8 cellular contexts compared by ENCODE assay signal in genomic region chr6:158818580-158819212, GRCh38. TPM values are rescaled to one million over a fixed set of nuclear protein-coding genes. Genes with fewer than 3 reads are reported as not detected.
A peak's percentile ranks its signal among the peaks of the same experiment; 100 is the strongest.
DNase-seq lines count a peak whose midpoint lies in the region; TF ChIP-seq lines count a peak whose summit lies in the region.

No MANE protein-coding gene starts in this region.

- no peak overlapping the region for H2AFZ ChIP-seq in mammary epithelial cell (ENCODE audit: low read depth, low read length)

- no peaks in the 10 kb centered on the region for H3K27me3 ChIP-seq in GM06990 (replicated peaks; ENCODE audit: control insufficient read depth, insufficient read depth, low read length)
- peaks cover 4% of the 10 kb centered on the region for H3K27me3 ChIP-seq in H7 (ENCODE audit: control insufficient read depth, insufficient read depth, low read length)
- H3K27me3 ChIP-seq in WERI-Rb-1 (ENCODE audit: insufficient read depth, low read depth, severe bottlenecking) = no peaks in the 10 kb centered on the region
- no peaks in the 10 kb centered on the region for H3K27me3 ChIP-seq in mammary epithelial cell (ENCODE audit: insufficient read depth, low read length)

- no CpG with 5 or more reads among the region's 63 CpGs for WGBS in mammary epithelial cell (ENCODE audit: low coverage, missing lambda C conversion rate)

- peak overlapping the region; percentile 94 for H3K4me2 ChIP-seq in mammary epithelial cell (ENCODE audit: insufficient read depth, low read depth, low read length)

- peaks cover 6% of the 10 kb centered on the region for H4K20me1 ChIP-seq in mammary epithelial cell (ENCODE audit: insufficient read depth, low read length)

- peak; percentile 83 for DNase-seq in GM06990 (ENCODE audit: extremely low read depth, insufficient read length)
- DNase-seq in H7 = peak; percentile 88
- DNase-seq in M059J (ENCODE audit: low read depth) = peak; percentile 80
- peak; percentile 61 for DNase-seq in WERI-Rb-1
- peak; percentile 63 for DNase-seq in mammary epithelial cell
- DNase-seq in islet precursor cell = peak; percentile 82
- DNase-seq in stimulated activated CD4-positive, alpha-beta T cell treated with anti-CD3 and anti-CD28 coated beads, Interleukin-1b, Interleukin-23, amount 100 ng/mL, for 1 hour (ENCODE audit: low read depth in 2 of 2) = peak; percentile 19 to 25
- no peak for DNase-seq in cerebellum (ENCODE audit: low spot score)

- CTCF ChIA-PET in mammary epithelial cell (lab: Charles Lee; ENCODE audit: low non-redundant PET) = no interaction called here

- intact Hi-C loops in mammary epithelial cell (cut with micrococcal nuclease) = loop anchor here (1.0 to 5.0 kb wide), 5 partner anchors 32 to 154 kb away; no protein-coding TSS in a partner anchor

- H3K27ac ChIP-seq in WERI-Rb-1 = peak overlapping the region; percentile 84
- H3K27ac ChIP-seq in mammary epithelial cell (ENCODE audit: insufficient read depth, low read depth, low read length) = peak overlapping the region; percentile 96

- peak overlapping the region; percentile 86 for H3K4me3 ChIP-seq in GM06990 (replicated peaks; ENCODE audit: low read depth, low read length)
- peak overlapping the region; percentile 87 for H3K4me3 ChIP-seq in H7 (ENCODE audit: insufficient read depth, low read depth, low read length)
- peak overlapping the region; percentile 59 for H3K4me3 ChIP-seq in WERI-Rb-1 (ENCODE audit: low read depth, low read length)
- H3K4me3 ChIP-seq in mammary epithelial cell (replicated peaks in 1 of 3; ENCODE audit: insufficient read depth in 1 of 3, low read depth in 2 of 3, low read length in 3 of 3) = peak overlapping the region; percentile 80 to 87 (median 80)

- peak overlapping the region; percentile 94 for H3K9ac ChIP-seq in mammary epithelial cell (ENCODE audit: insufficient read depth, low read length)

- no peaks in the 10 kb centered on the region for H3K9me3 ChIP-seq in WERI-Rb-1 (ENCODE audit: severe bottlenecking)
- H3K9me3 ChIP-seq in mammary epithelial cell (replicated peaks; ENCODE audit: insufficient read depth, low read length) = no peaks in the 10 kb centered on the region

- in situ Hi-C loops in mammary epithelial cell (cut with MboI; ENCODE audit: low sequenced_read_pairs in 2 of 2) = no loop called here

- TF ChIP-seq CTCF in GM06990 (IDR thresholded peaks at IDR 0.05; ENCODE audit: insufficient read depth, low read length, poor library complexity, severe bottlenecking) (no peak), WERI-Rb-1 (IDR thresholded peaks at IDR 0.05; ENCODE audit: low read depth, low read length) (no peak), mammary epithelial cell (conservative IDR thresholded peaks at IDR 0.05 in 1 of 2, IDR thresholded peaks at IDR 0.05 in 1 of 2; ENCODE audit: extremely low read depth in 1 of 2, insufficient read depth in 1 of 2, low read depth in 1 of 2, low read length in 2 of 2) (no peak)

- dilution Hi-C loops in mammary epithelial cell (cut with HindIII; ENCODE audit: low sequenced_read_pairs) = no loop called here

- H3K4me1 ChIP-seq in mammary epithelial cell (ENCODE audit: insufficient read depth, low read length) = peaks cover 28% of the 10 kb centered on the region

- H3K36me3 ChIP-seq in GM06990 (ENCODE audit: control insufficient read depth, insufficient read depth, low read length) = peaks cover 4% of the 10 kb centered on the region
- peaks cover 20% of the 10 kb centered on the region for H3K36me3 ChIP-seq in H7 (replicated peaks; ENCODE audit: control insufficient read depth, insufficient read depth, low read length)
- peaks cover 41% of the 10 kb centered on the region for H3K36me3 ChIP-seq in WERI-Rb-1
- peaks cover 10% of the 10 kb centered on the region for H3K36me3 ChIP-seq in mammary epithelial cell (ENCODE audit: insufficient read depth, low read length)

- BruUV-seq in mammary epithelial cell (replicated peaks; lab: Mats Ljungman, UMichigan) = no TSS peak

- H3K79me2 ChIP-seq in mammary epithelial cell (ENCODE audit: insufficient read depth, low read length) = peaks cover 53% of the 10 kb centered on the region

RNA-seq across cellular contexts. Expression of gene EZR, which starts 0.5 kb away (rescaled TPM):
- total RNA-seq in H7 (2014; rRNA removed; shearing (Covaris generic)) = 203 and 216 TPM in 2 replicates
- total RNA-seq in M059J (2014; rRNA removed; shearing (Covaris generic)) = 139 and 224 TPM in 2 replicates
- total RNA-seq in mammary epithelial cell (100 to 1,000 TPM; 164 to 240 TPM), cerebellum (47.4 TPM)
- 171 TPM for polyA plus RNA-seq in mammary epithelial cell
- 213 TPM for polyA minus RNA-seq in mammary epithelial cell
